In the genomic region with DNA sequence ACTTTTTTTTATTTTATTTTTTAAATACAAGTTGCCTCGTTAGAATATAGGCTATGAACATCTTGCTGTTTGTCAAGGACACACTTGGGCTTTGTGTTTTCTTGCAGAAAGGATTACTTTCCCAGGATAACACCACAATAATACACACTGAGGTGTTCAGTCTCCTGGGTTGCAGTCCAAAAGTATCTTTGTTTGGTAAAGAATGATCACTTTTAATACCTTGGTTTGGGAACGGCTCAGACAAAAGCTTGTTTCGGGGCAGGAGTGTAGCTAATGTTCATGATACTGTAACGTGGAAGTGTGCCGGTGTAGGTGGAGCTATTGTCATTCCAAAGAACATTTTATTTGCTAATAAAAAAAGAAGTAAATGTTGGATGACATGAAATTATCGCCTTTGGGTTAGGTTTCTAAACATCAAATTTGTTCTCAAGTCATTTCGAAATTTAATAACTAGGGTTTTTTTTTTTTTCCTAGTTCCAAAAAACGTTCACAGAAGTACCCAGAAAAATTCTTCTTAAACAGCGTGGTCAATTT, we compare ENCODE assay signal across 8 cellular contexts. TPM values are rescaled to one million over a fixed set of nuclear protein-coding genes. Genes with fewer than 3 reads are reported as not detected.
DNase-seq lines count a peak whose midpoint lies in the region; ATAC-seq and TF ChIP-seq lines count a peak whose summit lies in the region.

No MANE protein-coding gene starts in this region.

- H3K4me3 Mint-ChIP-seq in osteocyte (ENCODE audit: unreplicated experiment), result peak overlapping the region; percentile 80

- no peaks in the 10 kb centered on the region for H3K27me3 ChIP-seq in DND-41 (ENCODE audit: insufficient read depth, low read length, poor library complexity)

- H2AFZ ChIP-seq in DND-41 (ENCODE audit: low read depth, low read length), result no peak overlapping the region

- peaks cover 57% of the 10 kb centered on the region for H3K4me1 ChIP-seq in DND-41 (ENCODE audit: insufficient read depth, low read length)

- no peaks in the 10 kb centered on the region for H3K27me3 Mint-ChIP-seq in osteocyte (ENCODE audit: unreplicated experiment)

- H3K27ac Mint-ChIP-seq in osteocyte (ENCODE audit: unreplicated experiment), result peak overlapping the region; percentile 79

- peaks cover 71% of the 10 kb centered on the region for H3K79me2 ChIP-seq in DND-41 (ENCODE audit: insufficient read depth, low read length)

- peaks cover 8% of the 10 kb centered on the region for H3K36me3 Mint-ChIP-seq in osteocyte (ENCODE audit: unreplicated experiment)

- TF ChIP-seq CTCF in DND-41 (IDR thresholded peaks at IDR 0.05; ENCODE audit: borderline replicate concordance, extremely low read depth, low read length, poor library complexity, severe bottlenecking) (no peak), epithelial cell of esophagus (IDR thresholded peaks at IDR 0.05; ENCODE audit: insufficient read depth, low read depth, low read length, missing control alignments) (no peak), osteocyte (IDR thresholded peaks at IDR 0.05) (no peak)

- peak overlapping the region; percentile 88 for H3K27ac ChIP-seq in DND-41 (ENCODE audit: low read length)

- H3K4me1 Mint-ChIP-seq in osteocyte (ENCODE audit: unreplicated experiment), result peaks cover 37% of the 10 kb centered on the region

- DNase-seq in DND-41 (no peak), OCI-M1 (lab: John Stamatoyannopoulos, UW) (peak; percentile 58), epithelial cell of esophagus (ENCODE audit: low read depth) (no peak), osteocyte (ENCODE audit: extremely low spot score, unreplicated experiment) (no peak), NCI-H774 (lab: John Stamatoyannopoulos, UW) (no peak)

- H3K4me3 ChIP-seq in DND-41 (ENCODE audit: low read depth in 1 of 2, low read length in 2 of 2) (peak overlapping the region; percentile 64 to 85), epithelial cell of esophagus (ENCODE audit: low read length) (peak overlapping the region; percentile 90)

- H3K9ac ChIP-seq in DND-41 (ENCODE audit: low read depth, low read length), result peak overlapping the region; percentile 98

- H4K20me1 ChIP-seq in DND-41 (ENCODE audit: insufficient read depth, low read length), result peaks cover 56% of the 10 kb centered on the region

- H3K9me3 Mint-ChIP-seq in osteocyte (ENCODE audit: unreplicated experiment), result no peaks in the 10 kb centered on the region

- H3K9me3 ChIP-seq in DND-41 (ENCODE audit: insufficient read depth, low read length, severe bottlenecking), result no peaks in the 10 kb centered on the region

- H3K4me2 ChIP-seq in DND-41 (ENCODE audit: insufficient read depth, low read length), result peak overlapping the region; percentile 94

- peaks cover 44% of the 10 kb centered on the region for H3K36me3 ChIP-seq in DND-41 (ENCODE audit: insufficient read depth, low read length)

- ATAC-seq in DND-41 (ENCODE audit: insufficient read depth, low read depth), result no peak
- ATAC-seq in HG03025 (IDR thresholded peaks at IDR 0.05; ENCODE audit: low FRiP score, unreplicated experiment), result no peak
- ATAC-seq in GM19397 (IDR thresholded peaks at IDR 0.05; ENCODE audit: unreplicated experiment), result no peak
- ATAC-seq in HG02973 (IDR thresholded peaks at IDR 0.05; ENCODE audit: unreplicated experiment), result no peak

RNA-seq across cellular contexts. Expression of a gene that starts 1.2 kb away (rescaled TPM):
- 205 and 208 TPM in 2 replicates for total RNA-seq in osteocyte

RNA-seq across cellular contexts. Expression of a gene that starts 34.5 kb away (rescaled TPM):
- 0.52 and 0.67 TPM in 2 replicates for total RNA-seq in osteocyte
